ENCODE assay signal across 1 cellular context in genomic region chr11:64355078-64355940, GRCh38.
TF ChIP-seq lines count a peak whose summit lies in the region.

No MANE protein-coding gene starts in this region.

TF ChIP-seq in HepG2, 621 proteins besides CTCF, POLR2A, EP300 and RAD21 (continued from another document and continues in another):
- no peak for TF ChIP-seq NFYC (CRISPR knock-in tag; IDR thresholded peaks at IDR 0.05)
- TF ChIP-seq ZNF597 (CRISPR knock-in tag; IDR thresholded peaks at IDR 0.05): no peak
- no peak for TF ChIP-seq ZFP1 (CRISPR knock-in tag; IDR thresholded peaks at IDR 0.05)
- TF ChIP-seq TCF12 (IDR thresholded peaks at IDR 0.05): no peak
- TF ChIP-seq TCF12 (CRISPR knock-in tag; IDR thresholded peaks at IDR 0.05): no peak
- TF ChIP-seq MAFK (conservative IDR thresholded peaks at IDR 0.05 in 1 of 2, IDR thresholded peaks at IDR 0.05 in 1 of 2; ENCODE audit: low read length in 2 of 2): no peak
- no peak for TF ChIP-seq ZNF468 (CRISPR knock-in tag; IDR thresholded peaks at IDR 0.05)
- TF ChIP-seq HNRNPK (IDR thresholded peaks at IDR 0.05; ENCODE audit: low read depth, low read length, poor library complexity, severe bottlenecking): peak; percentile 72
- TF ChIP-seq ZNF101 (CRISPR knock-in tag; IDR thresholded peaks at IDR 0.05; ENCODE audit: borderline replicate concordance, low read depth): no peak
- no peak for TF ChIP-seq SNRNP70 (IDR thresholded peaks at IDR 0.05; ENCODE audit: low read depth, low read length)
- peak; percentile 56; the same call in 1 of the 2 replicates for TF ChIP-seq HNF4A (CRISPR knock-in tag; IDR thresholded peaks at IDR 0.05)
- TF ChIP-seq SNAI1 (CRISPR knock-in tag; IDR thresholded peaks at IDR 0.05; ENCODE audit: borderline replicate concordance): no peak
- peak; percentile 90 for TF ChIP-seq HNRNPL (IDR thresholded peaks at IDR 0.05; ENCODE audit: low read depth, low read length)
- 0 out of 2 replicates have a peak, but pooled peaks have one; percentile 54 for TF ChIP-seq ZNF280D (CRISPR knock-in tag; IDR thresholded peaks at IDR 0.05)
- no peak for TF ChIP-seq TEAD2 (CRISPR knock-in tag; IDR thresholded peaks at IDR 0.05)
- 0 out of 2 replicates have a peak, but pooled peaks have one; percentile 40 for TF ChIP-seq KAT7 (CRISPR knock-in tag; IDR thresholded peaks at IDR 0.05; ENCODE audit: borderline replicate concordance)
- TF ChIP-seq NFAT5 (CRISPR knock-in tag; IDR thresholded peaks at IDR 0.05): no peak
- no peak for TF ChIP-seq TGIF2 (CRISPR knock-in tag; IDR thresholded peaks at IDR 0.05)
- no peak for TF ChIP-seq ONECUT2 (CRISPR knock-in tag; IDR thresholded peaks at IDR 0.05)
- TF ChIP-seq CHCHD3 (CRISPR knock-in tag; IDR thresholded peaks at IDR 0.05): no peak
- TF ChIP-seq DPF2 (CRISPR knock-in tag; IDR thresholded peaks at IDR 0.05; ENCODE audit: borderline replicate concordance, low read depth): peak; percentile 34; the same call in 1 of the 2 replicates
- peak; percentile 62; the same call in 1 of the 2 replicates for TF ChIP-seq HIC2 (CRISPR knock-in tag; IDR thresholded peaks at IDR 0.05; ENCODE audit: low read depth)
- TF ChIP-seq ZNF792 (CRISPR knock-in tag; IDR thresholded peaks at IDR 0.05): peak; percentile 79
- TF ChIP-seq YEATS2 (CRISPR knock-in tag; IDR thresholded peaks at IDR 0.05; ENCODE audit: borderline replicate concordance): peak; percentile 64; the same call in 1 of the 2 replicates
- no peak for TF ChIP-seq MYNN (CRISPR knock-in tag; IDR thresholded peaks at IDR 0.05; ENCODE audit: low read depth)
- TF ChIP-seq EED (CRISPR knock-in tag; IDR thresholded peaks at IDR 0.05): no peak
- TF ChIP-seq ZNF234 (CRISPR knock-in tag; conservative IDR thresholded peaks at IDR 0.05): no peak
- peak; percentile 45; the same call in 1 of the 2 replicates for TF ChIP-seq ZNF556 (CRISPR knock-in tag; IDR thresholded peaks at IDR 0.05; ENCODE audit: borderline replicate concordance)
- peak; percentile 85 for TF ChIP-seq RXRB (CRISPR knock-in tag; IDR thresholded peaks at IDR 0.05; ENCODE audit: borderline replicate concordance)
- TF ChIP-seq ZNF567 (CRISPR knock-in tag; IDR thresholded peaks at IDR 0.05; ENCODE audit: borderline replicate concordance): no peak
- no peak for TF ChIP-seq HOXA7 (CRISPR knock-in tag; IDR thresholded peaks at IDR 0.05)
- no peak; the same call in 1 of the 2 replicates for TF ChIP-seq ZNF281 (CRISPR knock-in tag; IDR thresholded peaks at IDR 0.05; ENCODE audit: borderline replicate concordance)
- no peak for TF ChIP-seq ZNF552 (CRISPR knock-in tag; IDR thresholded peaks at IDR 0.05; ENCODE audit: borderline replicate concordance)
- TF ChIP-seq ZNF709 (CRISPR knock-in tag; IDR thresholded peaks at IDR 0.05): no peak
- TF ChIP-seq ZC3H13 (CRISPR knock-in tag; IDR thresholded peaks at IDR 0.05): no peak
- no peak for TF ChIP-seq TAF1 (CRISPR knock-in tag; IDR thresholded peaks at IDR 0.05)
- TF ChIP-seq THRA (CRISPR knock-in tag; IDR thresholded peaks at IDR 0.05; ENCODE audit: borderline replicate concordance): no peak
- 0 out of 2 replicates have a peak, but pooled peaks have one; percentile 18 for TF ChIP-seq ZKSCAN5 (CRISPR knock-in tag; IDR thresholded peaks at IDR 0.05)
- no peak for TF ChIP-seq SRY (CRISPR knock-in tag; IDR thresholded peaks at IDR 0.05)
- no peak for TF ChIP-seq U2AF1 (optimal IDR thresholded peaks at IDR 0.05; ENCODE audit: low read depth, low read length)
- peak; percentile 37; the same call in 1 of the 2 replicates for TF ChIP-seq SMC3 (IDR thresholded peaks at IDR 0.05; ENCODE audit: low read length)
- TF ChIP-seq RBAK (CRISPR knock-in tag; IDR thresholded peaks at IDR 0.05): no peak
- no peak for TF ChIP-seq ZNF720 (CRISPR knock-in tag; IDR thresholded peaks at IDR 0.05)
- no peak for TF ChIP-seq ZNF841 (CRISPR knock-in tag; IDR thresholded peaks at IDR 0.05; ENCODE audit: borderline replicate concordance)
- TF ChIP-seq FOXK1 (CRISPR knock-in tag; IDR thresholded peaks at IDR 0.05; ENCODE audit: borderline replicate concordance, low read depth): no peak
- TF ChIP-seq CSRNP1 (CRISPR knock-in tag; IDR thresholded peaks at IDR 0.05): no peak
- peak; percentile 44; the same call in 1 of the 2 replicates for TF ChIP-seq MED1 (CRISPR knock-in tag; IDR thresholded peaks at IDR 0.05)
